8 cellular contexts compared by ENCODE assay signal in genomic region chr9:971901-972511, GRCh38. TPM values are rescaled to one million over a fixed set of nuclear protein-coding genes. Genes with fewer than 3 reads are reported as not detected.
DNase-seq lines count a peak whose midpoint lies in the region; ATAC-seq and TF ChIP-seq lines count a peak whose summit lies in the region.

No MANE protein-coding gene starts in this region.

- H3K27me3 ChIP-seq in right atrium auricular region (peaks cover 61 to 87% of the 10 kb centered on the region in 2 donors), psoas muscle (ENCODE audit: insufficient read depth in 3 of 3, low read length in 2 of 3) (peaks cover 0 to 100% (median 65%) of the 10 kb centered on the region in 3 donors)

- H3K9me3 Mint-ChIP-seq in WTC11: no peaks in the 10 kb centered on the region
- H3K9me3 Mint-ChIP-seq in HFFc6: peaks cover 4% of the 10 kb centered on the region; the same call in 1 of the 2 replicates

- POLR2A ChIA-PET in WTC11 (lab: Charles Lee): no interaction called here

- H3K4me3 Mint-ChIP-seq in WTC11 (peak overlapping the region; percentile 66), HFFc6 (no peak overlapping the region)

- DNase-seq in WTC11 (ENCODE audit: low spot score): peak; percentile 85
- DNase-seq in right atrium auricular region (ENCODE audit: low spot score): no peak
- DNase-seq in psoas muscle: peak; percentile 23 to 67
- DNase-seq in NCI-H510A (lab: John Stamatoyannopoulos, UW): no peak
- DNase-seq in Kasumi-1 (lab: John Stamatoyannopoulos, UW): no peak
- no peak for DNase-seq in left lobe of liver (ENCODE audit: low spot score)
- no peak for DNase-seq in HFFc6

- no peaks in the 10 kb centered on the region for H3K36me3 ChIP-seq in right atrium auricular region
- no peaks in the 10 kb centered on the region for H3K36me3 ChIP-seq in psoas muscle (ENCODE audit: insufficient read depth in 1 of 2, low read depth in 1 of 2)

- H3K27me3 Mint-ChIP-seq in WTC11 (ENCODE audit: low read depth): peaks cover 98% of the 10 kb centered on the region
- peaks cover 57% of the 10 kb centered on the region for H3K27me3 Mint-ChIP-seq in HFFc6 (ENCODE audit: insufficient read depth)

- H3K4me3 ChIP-seq in GM08714 (ENCODE audit: low read length) (peak overlapping the region; percentile 22; the same call in 1 of the 2 replicates), right atrium auricular region (peak overlapping the region; percentile 20 to 46), psoas muscle (peak overlapping the region; percentile 66)

- TF ChIP-seq CTCF in WTC11 (IDR thresholded peaks at IDR 0.05) (no peak), right atrium auricular region (IDR thresholded peaks at IDR 0.05) (no peak), psoas muscle (IDR thresholded peaks at IDR 0.05) (no peak), HFFc6 (IDR thresholded peaks at IDR 0.05) (no peak)

- peaks cover 62% of the 10 kb centered on the region for H3K4me1 Mint-ChIP-seq in WTC11
- peaks cover 9% of the 10 kb centered on the region for H3K4me1 Mint-ChIP-seq in HFFc6 (ENCODE audit: low read depth)

- ATAC-seq in WTC11 (peak; percentile 29), psoas muscle (peak; percentile 40 to 75 (median 56)), left lobe of liver (no peak)

- intact Hi-C loops in psoas muscle (cut with DNase I): no loop called here

- H3K27ac ChIP-seq in right atrium auricular region (no peak overlapping the region), psoas muscle (no peak overlapping the region)

- CTCF ChIA-PET in WTC11 (lab: Charles Lee): interaction anchor here (1.6 kb wide), 1 partner anchor 10 kb away, joined by 5 read pairs; no protein-coding TSS in a partner anchor

- H3K9me3 ChIP-seq in right atrium auricular region: no peaks in the 10 kb centered on the region
- H3K9me3 ChIP-seq in psoas muscle: no peaks in the 10 kb centered on the region

- peaks cover 0 to 51% of the 10 kb centered on the region in 2 donors for H3K4me1 ChIP-seq in right atrium auricular region
- H3K4me1 ChIP-seq in psoas muscle: peaks cover 12% of the 10 kb centered on the region

- H3K36me3 Mint-ChIP-seq in WTC11 (no peaks in the 10 kb centered on the region), HFFc6 (ENCODE audit: low read depth) (0 out of 2 replicates have a peak, but pooled peaks cover 5% of the 10 kb centered on the region)

- H3K27ac Mint-ChIP-seq in WTC11 (no peak overlapping the region), HFFc6 (no peak overlapping the region)

- WGBS in psoas muscle, 3 donors: 9 to 10% (median 9%) methylated on average over 25 to 42 of the region's 42 CpGs

TF ChIP-seq in WTC11, 78 proteins besides CTCF, POLR2A, EP300 and RAD21:
- TF ChIP-seq CREM (CRISPR knock-in tag; IDR thresholded peaks at IDR 0.05) (0 out of 2 replicates have a peak, but pooled peaks have one; percentile 24), E2F5 (CRISPR knock-in tag; IDR thresholded peaks at IDR 0.05) (peak; percentile 67; the same call in 1 of the 2 replicates), JAZF1 (CRISPR knock-in tag; IDR thresholded peaks at IDR 0.05) (no peak), SP1 (CRISPR knock-in tag; conservative IDR thresholded peaks at IDR 0.05) (peak; percentile 19; the same call in 1 of the 2 replicates), ZNF423 (CRISPR knock-in tag; IDR thresholded peaks at IDR 0.05) (peak; percentile 43; the same call in 1 of the 2 replicates)

RNA-seq across cellular contexts. Expression of gene DMRT3, which starts 4.4 kb away (rescaled TPM):
- total RNA-seq in WTC11 (2021) (not detected in 3 replicates), right atrium auricular region (not detected), psoas muscle (under 1 TPM in 3 of 4 donors, not detected in 1; 0.17 to 0.44 (median 0.27) TPM), left lobe of liver (not detected)
- polyA plus RNA-seq in psoas muscle: under 1 TPM; 0.03 to 0.07 (median 0.07) TPM
- total RNA-seq in HFFc6 (2021; fragmentation: NEBNext Ultra II Directional; extraction: Animal tissue kit (Norgen Biotek cat#: 25700)): not detected

Comparison
In these comparisons a context has a peak if more than half of its experiments do, and no peak if none do; other contexts are left out.
1. DNase-seq: peak in WTC11 (single experiment) and psoas muscle (2 of 2); none in right atrium auricular region (single experiment), NCI-H510A (single experiment), Kasumi-1 (0 of 2), left lobe of liver (single experiment) and HFFc6 (single experiment).
2. Peak in every context shown above with its lines, with median percentiles within 50 percentile points of each other: H3K4me3 ChIP-seq.